Comparison of ENCODE assay signal across 26 cellular contexts in the genomic region with DNA sequence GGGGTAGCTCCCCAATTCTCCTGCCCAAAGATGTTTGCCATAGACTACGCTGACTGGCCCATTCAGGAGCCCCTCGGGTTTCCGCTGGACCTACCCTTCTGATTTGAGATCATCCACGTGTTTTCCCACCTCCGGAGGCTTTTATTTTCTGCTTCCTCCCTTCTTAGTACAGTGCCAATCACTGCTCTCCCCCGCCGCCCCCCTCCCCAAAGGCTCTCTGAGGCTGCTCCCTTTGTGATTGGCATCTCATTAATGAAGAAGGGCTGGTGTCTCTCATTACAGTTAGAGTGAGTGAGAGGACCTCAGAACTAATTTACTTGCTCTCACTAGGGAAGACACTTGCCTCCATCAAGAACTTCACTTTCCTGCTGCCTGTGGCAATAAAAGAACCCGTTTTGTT.
"Had no signal": no experiment of that assay in that cellular context is flagged by ENCODE, and none has a peak within 500 bp of the region (broad histone marks: within the 10 kb centered on the region; RNA-seq: fewer than 3 reads in every experiment).

No MANE protein-coding gene starts in this region.

- H3K4me1 ChIP-seq: breast epithelium had no signal

- H3K4me3 ChIP-seq: breast epithelium, Peyer's patch, SJCRH30 had no signal

- H3K36me3 ChIP-seq: breast epithelium, Peyer's patch, SJCRH30 had no signal

- H3K9ac ChIP-seq: SK-N-SH had no signal

- H3K4me2 ChIP-seq: SK-N-SH had no signal

- H3K27ac Mint-ChIP-seq: activated B cell treated with CpG ODN at 0.5 μM for 24 hours; activated CD8-positive, alpha-beta T cell treated with anti-CD3 and anti-CD28 coated beads for 36 hours; activated naive CD8-positive, alpha-beta T cell; activated T-helper 1 cell treated with anti-CD3 and anti-CD28 coated beads, Interleukin-12 subunit alpha, Interleukin-12 subunit beta, Interleukin-2, Interleukin-4 antibody, amounts not matched to agents 30 ng/mL and 10 ng/mL and 1 ng/mL, durations not matched to agents 14 hours and 24 hours and 36 hours; IgD-negative memory B cell; T-helper 1 cell treated with Interleukin-12 subunit alpha and Interleukin-12 subunit beta and Interleukin-4 antibody, amounts not matched to agents 30 μg/mL and 1 μg/mL, for 36 hours had no signal

- H3K27me3 Mint-ChIP-seq: activated CD8-positive, alpha-beta T cell treated with anti-CD3 and anti-CD28 coated beads for 36 hours; activated naive CD8-positive, alpha-beta T cell had no signal

- H3K4me1 Mint-ChIP-seq: activated B cell treated with CpG ODN at 0.5 μM for 24 hours, IgD-negative memory B cell had no signal

- H3K4me3 Mint-ChIP-seq: activated B cell treated with CpG ODN at 0.5 μM for 24 hours; activated CD8-positive, alpha-beta T cell treated with anti-CD3 and anti-CD28 coated beads for 36 hours; activated naive CD8-positive, alpha-beta T cell; activated T-helper 1 cell treated with anti-CD3 and anti-CD28 coated beads, Interleukin-12 subunit alpha, Interleukin-12 subunit beta, Interleukin-2, Interleukin-4 antibody, amounts not matched to agents 30 ng/mL and 10 ng/mL and 1 ng/mL, durations not matched to agents 14 hours and 24 hours and 36 hours; IgD-negative memory B cell; T-helper 1 cell treated with Interleukin-12 subunit alpha and Interleukin-12 subunit beta and Interleukin-4 antibody, amounts not matched to agents 30 μg/mL and 1 μg/mL, for 36 hours had no signal

- H3K27me3 ChIP-seq: breast epithelium, Peyer's patch, SJCRH30 had no signal

- H3K27ac ChIP-seq: breast epithelium, Peyer's patch, RWPE1, SJCRH30 had no signal

- DNase-seq: activated B cell treated with CpG ODN at 0.5 μM for 24 hours; activated CD4-positive, alpha-beta T cell treated with anti-CD3 and anti-CD28 coated beads for 1 hour; activated CD4-positive, alpha-beta T cell treated with anti-CD3 and anti-CD28 coated beads, Interleukin-2, amount 50 U/mL, for 1 hour; activated CD8-positive, alpha-beta memory T cell treated with anti-CD3 and anti-CD28 coated beads, Interleukin-2, amount 50 U/mL, for 4 hours; activated CD8-positive, alpha-beta T cell treated with anti-CD3 and anti-CD28 coated beads for 36 hours; activated effector memory CD4-positive, alpha-beta T cell treated with anti-CD3 and anti-CD28 coated beads, Interleukin-2, amount 50 U/mL, for 16 hours; activated naive CD4-positive, alpha-beta T cell treated with Interleukin-2 at 50 U/mL for 16 hours; aorta; KG1; NCI-H1048; NCI-H146; NCI-H187 treated with DMSO at 0.1 percent for 48 hours; NCI-H2107; NCI-H446; NCI-H524; Peyer's patch; Right ventricle myocardium superior; SJCRH30; SK-N-SH; T-helper 9 cell had no signal

- H3K9me3 ChIP-seq: breast epithelium, Peyer's patch, SJCRH30, SK-N-SH had no signal

- ATAC-seq: activated CD8-positive, alpha-beta T cell treated with anti-CD3 and anti-CD28 coated beads for 36 hours had no signal
